ENCODE assay signal across 13 cellular contexts in genomic region chr22:32852346-32853251, GRCh38. TPM values are rescaled to one million over a fixed set of nuclear protein-coding genes. Genes with fewer than 3 reads are reported as not detected.
A peak's percentile ranks its signal among the peaks of the same experiment; 100 is the strongest.
DNase-seq lines count a peak whose midpoint lies in the region; ATAC-seq, FAIRE-seq and TF ChIP-seq lines count a peak whose summit lies in the region.
"Had no signal": no experiment of that assay in that cellular context is flagged by ENCODE, and none has a peak within 500 bp of the region (broad histone marks: within the 10 kb centered on the region; RNA-seq: fewer than 3 reads in every experiment).

No MANE protein-coding gene starts in this region.

- H3F3A ChIP-seq in GM23248 (ENCODE audit: insufficient read depth), result peaks cover 100% of the 10 kb centered on the region

- H4K20me1 ChIP-seq in GM23248 (ENCODE audit: insufficient read depth) (peaks cover 30% of the 10 kb centered on the region), OCI-LY7 (ENCODE audit: insufficient read depth, low read length) (no peaks in the 10 kb centered on the region)

- intact Hi-C loops in left colon (cut with DNase I, micrococcal nuclease), result no loop called here
- intact Hi-C loops in gastrocnemius medialis (cut with DNase I; ENCODE audit: low total_unique reads), result loop anchor here (5.0 kb wide), 1 partner anchor 50 kb away; the partner anchor contains the start of gene TIMP3
- intact Hi-C loops in OCI-LY7 (cut with micrococcal nuclease; ENCODE audit: unreplicated experiment), result no loop called here

- H3K9me3 ChIP-seq in GM23248 (ENCODE audit: low read depth), result no peaks in the 10 kb centered on the region
- H3K9me3 ChIP-seq in gastrocnemius medialis, result no peaks in the 10 kb centered on the region
- no peaks in the 10 kb centered on the region for H3K9me3 ChIP-seq in OCI-LY7 (ENCODE audit: low read length)

- no peak overlapping the region for H3K4me2 ChIP-seq in GM23248 (ENCODE audit: unreplicated experiment)
- no peak overlapping the region for H3K4me2 ChIP-seq in OCI-LY7 (ENCODE audit: low read length)

- H3K4me1 ChIP-seq in GM23248 (ENCODE audit: insufficient read depth) (peaks cover 18% of the 10 kb centered on the region), gastrocnemius medialis (peaks cover 50 to 68% of the 10 kb centered on the region in 2 donors), OCI-LY7 (ENCODE audit: insufficient read depth, low read length, poor library complexity, severe bottlenecking) (no peaks in the 10 kb centered on the region)

- H3K4me3 ChIP-seq in GM23248, result no peak overlapping the region
- H3K4me3 ChIP-seq in gastrocnemius medialis, result no peak overlapping the region
- H3K4me3 ChIP-seq in OCI-LY7 (ENCODE audit: low read depth, low read length, poor library complexity, severe bottlenecking), result no peak overlapping the region
- H3K4me3 ChIP-seq: skin epidermis had no signal

- no peak for TF ChIP-seq CTCF in gastrocnemius medialis (IDR thresholded peaks at IDR 0.05 in 4 of 5, conservative IDR thresholded peaks at IDR 0.05 in 1 of 5)
- TF ChIP-seq CTCF in OCI-LY7 (conservative IDR thresholded peaks at IDR 0.05; ENCODE audit: low read length), result no peak

- BruUV-seq in OCI-LY7 (replicated peaks; lab: Mats Ljungman, UMichigan), result no TSS peak

- H3K27ac ChIP-seq in GM23248, result peak overlapping the region; percentile 60
- H3K27ac ChIP-seq in cingulate gyrus (ENCODE audit: low read depth, low read length), result peak overlapping the region; percentile 4
- peak overlapping the region; percentile 62 to 79 (median 72) for H3K27ac ChIP-seq in gastrocnemius medialis
- H3K27ac ChIP-seq in OCI-LY7 (ENCODE audit: low read depth, low read length, poor library complexity, severe bottlenecking), result no peak overlapping the region

- no peak for TF ChIP-seq POLR2A in gastrocnemius medialis (IDR thresholded peaks at IDR 0.05)

- 68 to 72% methylated on average over 10 of the region's 10 CpGs for WGBS in GM23248 (ENCODE audit: low coverage in 1 of 2, low lambda C conversion rate in 2 of 2, missing lambda C conversion rate in 2 of 2), 2 experiments

- in situ Hi-C loops in GM23248 (cut with MboI) (no loop called here), gastrocnemius medialis (cut with MboI; ENCODE audit: low sequenced_read_pairs in 4 of 4) (no loop called here)

- H3K79me2 ChIP-seq in GM23248 (ENCODE audit: insufficient read depth) (peaks cover 98% of the 10 kb centered on the region), OCI-LY7 (ENCODE audit: insufficient read depth, low read depth, low read length) (no peaks in the 10 kb centered on the region)

- H3K9ac ChIP-seq in GM23248, result no peak overlapping the region

- POLR2A ChIA-PET in OCI-LY7 (lab: Charles Lee), result no interaction called here

- FAIRE-seq in frontal cortex (lab: Jason Lieb, UNC), result no peak

- H3K9me2 ChIP-seq in GM23248 (ENCODE audit: insufficient read depth) (no peaks in the 10 kb centered on the region), OCI-LY7 (ENCODE audit: insufficient read depth, low read length) (no peaks in the 10 kb centered on the region)

- H3K27me3 ChIP-seq in GM23248 (replicated peaks; ENCODE audit: insufficient read depth) (no peaks in the 10 kb centered on the region), gastrocnemius medialis (peaks cover 0 to 2% (median 0%) of the 10 kb centered on the region in 3 donors)

- H2AFZ ChIP-seq in GM23248 (no peak overlapping the region), OCI-LY7 (ENCODE audit: low read length) (no peak overlapping the region)

- CTCF ChIA-PET in OCI-LY7 (lab: Charles Lee; ENCODE audit: unreplicated experiment), result no interaction called here

- H3K36me3 ChIP-seq in GM23248 (ENCODE audit: low read depth) (peaks cover 88% of the 10 kb centered on the region), gastrocnemius medialis (peaks cover 0 to 10% of the 10 kb centered on the region in 2 donors), OCI-LY7 (ENCODE audit: insufficient read depth, low read length) (no peaks in the 10 kb centered on the region)

- ATAC-seq in left colon (no peak), gastrocnemius medialis (peak; percentile 52 to 67)
- ATAC-seq: activated naive CD8-positive, alpha-beta T cell treated with anti-CD3 and anti-CD28 coated beads, Interleukin-2, amount 50 U/mL, for 24 hours; T-helper 17 cell had no signal

- DNase-seq in GM23248 (no peak), left colon (peak; percentile 15 to 46), gastrocnemius medialis (peak; percentile 53 to 66), OCI-LY7 (ENCODE audit: low spot score) (no peak), SW480 (ENCODE audit: low spot score) (no peak), frontal cortex (ENCODE audit: low spot score in 2 of 2) (no peak)
- no peak for DNase-seq in activated T-cell treated with anti-CD3 and anti-CD28 coated beads, Interleukin-2, amount 50 U/mL, for 48 hours
- DNase-seq: activated naive CD8-positive, alpha-beta T cell treated with anti-CD3 and anti-CD28 coated beads, Interleukin-2, amount 50 U/mL, for 24 hours; mammary epithelial cell; NK-92 treated with Interleukin-12 subunit alpha and Interleukin-12 subunit beta, amount 100 ng/mL, for 24 hours; T-helper 17 cell had no signal

RNA-seq across cellular contexts. Expression of gene TIMP3, which starts 51.1 kb away (rescaled TPM):
- total RNA-seq in GM23248 (2014; rRNA removed; shearing (Covaris generic)), result 1,244 and 1,254 TPM in 2 replicates
- polyA plus RNA-seq in GM23248 (2016; fragmentation: Nextera tagmentation; extraction: Ambion mirVana), result 1,465 and 1,490 TPM in 2 replicates
- 10 to 100 TPM; 31.5 to 59.3 TPM for total RNA-seq in left colon
- total RNA-seq in gastrocnemius medialis, result 100 to 1,000 TPM; 102 to 247 (median 144) TPM
- total RNA-seq in OCI-LY7 (2014; rRNA removed; shearing (Covaris generic)), result not detected in 2 replicates
- not detected in 2 replicates for total RNA-seq in OCI-LY7 (2022)
- 12.2 TPM for total RNA-seq in frontal cortex

Comparison
In these comparisons a context has a peak if more than half of its experiments do, and no peak if none do; other contexts are left out.
1. DNase-seq: peak in left colon (2 of 2) and gastrocnemius medialis (2 of 2); none in GM23248 (single experiment), OCI-LY7 (single experiment), activated T-cell treated with anti-CD3 and anti-CD28 coated beads, Interleukin-2, amount 50 U/mL, for 48 hours (0 of 2), SW480 (single experiment) and frontal cortex (0 of 2).
2. RNA of gene TIMP3, which starts 51.1 kb away (total RNA-seq): 1,244 to 1,254 TPM in GM23248, 102 to 247 TPM in gastrocnemius medialis, 31.5 to 59.3 TPM in left colon and 12.2 TPM in frontal cortex (single experiment); not detected in OCI-LY7; every median in the first group is over 10 times any median in the second.